In genomic region chr2:68799615-68800400, GRCh38 we compare ENCODE assay signal across 13 cellular contexts.
DNase-seq lines count a peak whose midpoint lies in the region; ATAC-seq, FAIRE-seq and TF ChIP-seq lines count a peak whose summit lies in the region.
"Had no signal": no experiment of that assay in that cellular context is flagged by ENCODE, and none has a peak within 500 bp of the region (broad histone marks: within the 10 kb centered on the region; RNA-seq: fewer than 3 reads in every experiment).

No MANE protein-coding gene starts in this region.

- no peak for FAIRE-seq in RCC 7860 (lab: Jason Lieb, UNC)

- H3K4me3 Mint-ChIP-seq in stimulated activated naive CD8-positive, alpha-beta T cell treated with anti-CD3 and anti-CD28 coated beads, Interleukin-15, Interleukin-2, amounts not matched to agents 100 ng/mL and 50 ng/mL, for 24 hours: no peak overlapping the region
- no peak overlapping the region for H3K4me3 Mint-ChIP-seq in stimulated activated naive CD8-positive, alpha-beta T cell treated with anti-CD3 and anti-CD28 coated beads, Interleukin-15, amount 100 ng/mL, for 72 hours
- no peak overlapping the region for H3K4me3 Mint-ChIP-seq in immature natural killer cell
- H3K4me3 Mint-ChIP-seq in mesothelial cell of epicardium: no peak overlapping the region

- H3K27me3 Mint-ChIP-seq in stimulated activated naive CD8-positive, alpha-beta T cell treated with anti-CD3 and anti-CD28 coated beads, Interleukin-15, Interleukin-2, amounts not matched to agents 100 ng/mL and 50 ng/mL, for 24 hours: no peaks in the 10 kb centered on the region
- no peaks in the 10 kb centered on the region for H3K27me3 Mint-ChIP-seq in stimulated activated naive CD8-positive, alpha-beta T cell treated with anti-CD3 and anti-CD28 coated beads, Interleukin-15, amount 100 ng/mL, for 72 hours
- H3K27me3 Mint-ChIP-seq in immature natural killer cell (ENCODE audit: low read depth in 3 of 3): no peaks in the 10 kb centered on the region
- H3K27me3 Mint-ChIP-seq in mesothelial cell of epicardium (ENCODE audit: low read depth): peaks cover 11% of the 10 kb centered on the region

- no peak for TF ChIP-seq EP300 in esophagus muscularis mucosa (IDR thresholded peaks at IDR 0.05)

- no peak for TF ChIP-seq POLR2A in esophagus muscularis mucosa (IDR thresholded peaks at IDR 0.05; ENCODE audit: low read depth)

- no peaks in the 10 kb centered on the region for H3K27me3 ChIP-seq in RWPE2 (ENCODE audit: insufficient read depth, poor library complexity, severe bottlenecking)
- H3K27me3 ChIP-seq in esophagus muscularis mucosa: no peaks in the 10 kb centered on the region

- H3K27ac ChIP-seq in RWPE2 (ENCODE audit: poor library complexity, severe bottlenecking): peak overlapping the region; percentile 66
- no peak overlapping the region for H3K27ac ChIP-seq in esophagus muscularis mucosa (replicated peaks in 1 of 4)
- H3K27ac ChIP-seq: parathyroid adenoma had no signal

- no peaks in the 10 kb centered on the region for H3K9me3 ChIP-seq in RWPE2 (ENCODE audit: severe bottlenecking)
- H3K9me3 ChIP-seq in esophagus muscularis mucosa: no peaks in the 10 kb centered on the region

- H3K36me3 ChIP-seq in RWPE2 (ENCODE audit: low read depth): no peaks in the 10 kb centered on the region
- H3K36me3 ChIP-seq in esophagus muscularis mucosa: peaks cover 0 to 4% (median 0%) of the 10 kb centered on the region in 4 donors

- peaks cover 32% of the 10 kb centered on the region for H3K4me1 ChIP-seq in RWPE2 (ENCODE audit: insufficient read depth, poor library complexity, severe bottlenecking)
- peaks cover 0 to 4% (median 0%) of the 10 kb centered on the region in 4 donors for H3K4me1 ChIP-seq in esophagus muscularis mucosa
- H3K4me1 ChIP-seq: parathyroid adenoma had no signal

- H3K9me3 Mint-ChIP-seq in stimulated activated naive CD8-positive, alpha-beta T cell treated with anti-CD3 and anti-CD28 coated beads, Interleukin-15, Interleukin-2, amounts not matched to agents 100 ng/mL and 50 ng/mL, for 24 hours: no peaks in the 10 kb centered on the region
- H3K9me3 Mint-ChIP-seq in stimulated activated naive CD8-positive, alpha-beta T cell treated with anti-CD3 and anti-CD28 coated beads, Interleukin-15, amount 100 ng/mL, for 72 hours: no peaks in the 10 kb centered on the region
- H3K9me3 Mint-ChIP-seq in immature natural killer cell (no peaks in the 10 kb centered on the region), mesothelial cell of epicardium (no peaks in the 10 kb centered on the region)

- WGBS in esophagus muscularis mucosa: 85% methylated on average over 13 of the region's 13 CpGs

- no peak for DNase-seq in stimulated activated naive CD8-positive, alpha-beta T cell treated with anti-CD3 and anti-CD28 coated beads, Interleukin-15, amount 100 ng/mL, for 72 hours
- DNase-seq in RWPE2 (ENCODE audit: low spot score): no peak
- no peak for DNase-seq in immature natural killer cell
- no peak for DNase-seq in esophagus muscularis mucosa (ENCODE audit: extremely low spot score)
- no peak for DNase-seq in glomerular visceral epithelial cell (ENCODE audit: extremely low spot score)
- no peak for DNase-seq in RCC 7860 (ENCODE audit: low spot score)
- no peak for DNase-seq in mesothelial cell of epicardium (ENCODE audit: low spot score in 2 of 2, unreplicated experiment in 2 of 2)
- DNase-seq: AML-193; cerebellar nuclear complex; left colon; stimulated activated CD4-positive, alpha-beta T cell treated with anti-CD3 and anti-CD28 coated beads, Interleukin-4, amount 100 ng/mL, for 1 hour had no signal

- intact Hi-C loops in esophagus muscularis mucosa (cut with DNase I): no loop called here

- ATAC-seq in stimulated activated naive CD8-positive, alpha-beta T cell treated with anti-CD3 and anti-CD28 coated beads, Interleukin-15, amount 100 ng/mL, for 72 hours: no peak
- peak; percentile 90 for ATAC-seq in RWPE2 (ENCODE audit: low read depth)
- ATAC-seq: left colon had no signal

- H3K4me3 ChIP-seq in RWPE2 (ENCODE audit: severe bottlenecking) (no peak overlapping the region), esophagus muscularis mucosa (no peak overlapping the region)

- peaks cover 63% of the 10 kb centered on the region for H3K36me3 Mint-ChIP-seq in stimulated activated naive CD8-positive, alpha-beta T cell treated with anti-CD3 and anti-CD28 coated beads, Interleukin-15, Interleukin-2, amounts not matched to agents 100 ng/mL and 50 ng/mL, for 24 hours (ENCODE audit: low read depth)
- H3K36me3 Mint-ChIP-seq in immature natural killer cell (peaks cover 26 to 50% (median 40%) of the 10 kb centered on the region in 3 donors), mesothelial cell of epicardium (no peaks in the 10 kb centered on the region)

- peaks cover 58% of the 10 kb centered on the region for H3K4me1 Mint-ChIP-seq in stimulated activated naive CD8-positive, alpha-beta T cell treated with anti-CD3 and anti-CD28 coated beads, Interleukin-15, Interleukin-2, amounts not matched to agents 100 ng/mL and 50 ng/mL, for 24 hours (ENCODE audit: low read depth)
- H3K4me1 Mint-ChIP-seq in stimulated activated naive CD8-positive, alpha-beta T cell treated with anti-CD3 and anti-CD28 coated beads, Interleukin-15, amount 100 ng/mL, for 72 hours: peaks cover 49% of the 10 kb centered on the region
- H3K4me1 Mint-ChIP-seq in immature natural killer cell (peaks cover 63 to 64% of the 10 kb centered on the region in 2 donors), mesothelial cell of epicardium (peaks cover 13% of the 10 kb centered on the region)

- peak overlapping the region; percentile 50 for H3K27ac Mint-ChIP-seq in stimulated activated naive CD8-positive, alpha-beta T cell treated with anti-CD3 and anti-CD28 coated beads, Interleukin-15, Interleukin-2, amounts not matched to agents 100 ng/mL and 50 ng/mL, for 24 hours
- H3K27ac Mint-ChIP-seq in stimulated activated naive CD8-positive, alpha-beta T cell treated with anti-CD3 and anti-CD28 coated beads, Interleukin-15, amount 100 ng/mL, for 72 hours: peak overlapping the region in 1 of 2 donors; percentile 28
- H3K27ac Mint-ChIP-seq in immature natural killer cell (peak overlapping the region; percentile 42 to 81 (median 70)), mesothelial cell of epicardium (no peak overlapping the region)

- TF ChIP-seq CTCF in RWPE2 (IDR thresholded peaks at IDR 0.05; ENCODE audit: poor library complexity, severe bottlenecking): no peak
- no peak for TF ChIP-seq CTCF in esophagus muscularis mucosa (IDR thresholded peaks at IDR 0.05)
- TF ChIP-seq CTCF in mesothelial cell of epicardium (IDR thresholded peaks at IDR 0.05; ENCODE audit: unreplicated experiment): no peak
